In the genomic region with DNA sequence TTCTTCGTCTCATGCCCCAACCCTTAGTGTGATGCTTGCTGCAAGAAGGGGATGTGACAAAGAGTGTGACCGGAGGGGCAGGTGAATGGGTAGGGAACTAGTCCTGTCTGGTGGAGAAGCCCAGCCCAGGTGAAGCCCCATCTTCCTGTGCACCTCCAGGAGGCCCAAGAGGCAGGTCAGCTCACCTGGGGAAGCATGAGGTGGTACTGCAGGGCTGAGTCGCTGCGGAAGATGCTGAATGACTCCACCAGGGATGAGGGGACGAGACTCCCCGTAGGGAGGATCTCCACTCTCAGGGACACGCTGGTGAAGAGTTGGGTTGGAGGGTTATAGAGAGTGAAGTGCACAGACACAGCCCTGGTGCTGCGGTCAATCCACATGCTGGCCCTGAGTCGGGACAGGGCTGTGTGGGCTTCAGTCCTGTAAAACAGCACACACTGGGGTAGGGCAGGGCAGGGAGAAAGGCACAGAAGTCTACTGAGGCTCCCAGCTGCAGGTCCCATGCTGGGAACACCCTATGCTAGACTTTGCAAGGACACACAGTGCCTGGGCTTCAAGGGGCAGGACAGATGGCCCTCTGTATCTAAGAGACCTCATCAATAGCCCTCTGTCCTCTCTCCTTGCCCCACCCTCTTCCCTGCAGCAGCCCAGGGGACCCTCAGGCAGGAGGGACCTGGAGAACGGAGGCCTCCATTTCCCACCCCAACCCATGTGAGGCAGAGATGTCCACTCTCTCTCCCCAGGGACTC, we compare ENCODE assay signal across 22 cellular contexts.
DNase-seq lines count a peak whose midpoint lies in the region; ATAC-seq, FAIRE-seq and TF ChIP-seq lines count a peak whose summit lies in the region.
"Had no signal": no experiment of that assay in that cellular context is flagged by ENCODE, and none has a peak within 500 bp of the region (broad histone marks: within the 10 kb centered on the region; RNA-seq: fewer than 3 reads in every experiment).

No MANE protein-coding gene starts in this region.

- 82 to 95% (median 84%) methylated on average over 10 of the region's 10 CpGs for WGBS in small intestine, 3 donors

- H3K36me3 Mint-ChIP-seq in neural crest cell (ENCODE audit: low read depth): no peaks in the 10 kb centered on the region
- H3K36me3 Mint-ChIP-seq in CD4-positive, alpha-beta T cell (ENCODE audit: low read depth): no peaks in the 10 kb centered on the region
- H3K36me3 Mint-ChIP-seq: CD4-positive, alpha-beta memory T cell; IgD-negative memory B cell had no signal

- TF ChIP-seq CTCF in dorsolateral prefrontal cortex (IDR thresholded peaks at IDR 0.05 in 54 of 56, conservative IDR thresholded peaks at IDR 0.05 in 2 of 56; ENCODE audit: low read depth in 1 of 56, partially characterized antibody in 56 of 56) (no peak), neural crest cell (conservative IDR thresholded peaks at IDR 0.05) (no peak)
- TF ChIP-seq CTCF in CD4-positive, alpha-beta T cell (IDR thresholded peaks at IDR 0.05): no peak

- no peaks in the 10 kb centered on the region for H3K9me3 Mint-ChIP-seq in neural crest cell
- H3K9me3 Mint-ChIP-seq in CD4-positive, alpha-beta T cell: no peaks in the 10 kb centered on the region
- H3K9me3 Mint-ChIP-seq: CD4-positive, alpha-beta memory T cell; GM23338; IgD-negative memory B cell had no signal

- FAIRE-seq in urothelium cell line (lab: Jason Lieb, UNC) (peak; percentile 20), small intestine (lab: Jason Lieb, UNC) (no peak)
- FAIRE-seq: GM12891, HTR-8/SVneo had no signal

- intact Hi-C loops in dorsolateral prefrontal cortex (cut with DNase I): loop anchor here (10.0 kb wide), 2 partner anchors 247 to 367 kb away; no protein-coding TSS in a partner anchor
- intact Hi-C loops in CD4-positive, alpha-beta T cell (cut with DNase I, micrococcal nuclease): no loop called here

- no peaks in the 10 kb centered on the region for H3K79me2 ChIP-seq in Karpas-422 (ENCODE audit: low read length)

- no peak overlapping the region for H3K4me3 Mint-ChIP-seq in neural crest cell
- H3K4me3 Mint-ChIP-seq in CD4-positive, alpha-beta T cell: no peak overlapping the region
- H3K4me3 Mint-ChIP-seq: CD4-positive, alpha-beta memory T cell; GM23338 had no signal

- H4K20me1 ChIP-seq in Karpas-422 (ENCODE audit: insufficient read depth, low read depth, low read length): no peaks in the 10 kb centered on the region
- H4K20me1 ChIP-seq: BLaER1 had no signal

- H3K4me1 ChIP-seq in Karpas-422 (ENCODE audit: low read length): peaks cover 73% of the 10 kb centered on the region
- H3K4me1 ChIP-seq in small intestine (ENCODE audit: control insufficient read depth in 2 of 2, insufficient read depth in 1 of 2, low read depth in 1 of 2, low read length in 1 of 2): no peaks in the 10 kb centered on the region
- H3K4me1 ChIP-seq: Peyer's patch, SJCRH30 had no signal

- no peaks in the 10 kb centered on the region for H3K9me3 ChIP-seq in Karpas-422 (ENCODE audit: low read length)
- H3K9me3 ChIP-seq in small intestine (ENCODE audit: control insufficient read depth, low read depth): no peaks in the 10 kb centered on the region
- H3K9me3 ChIP-seq in CD4-positive, alpha-beta T cell (ENCODE audit: control insufficient read depth, low read length): no peaks in the 10 kb centered on the region
- H3K9me3 ChIP-seq: BLaER1, Peyer's patch, SJCRH30 had no signal

- H3K27ac ChIP-seq in Karpas-422 (ENCODE audit: low read length) (peak overlapping the region; percentile 98), dorsolateral prefrontal cortex (peak overlapping the region in 46 of 59 donors; percentile 5 to 92 (median 63)), small intestine (ENCODE audit: low read depth in 1 of 2, low read length in 1 of 2) (no peak overlapping the region)
- H3K27ac ChIP-seq in CD4-positive, alpha-beta T cell (ENCODE audit: low read depth, low read length): no peak overlapping the region
- H3K27ac ChIP-seq: BLaER1, Peyer's patch, SJCRH30 had no signal

- peaks cover 22% of the 10 kb centered on the region for H3K4me1 Mint-ChIP-seq in neural crest cell
- H3K4me1 Mint-ChIP-seq in CD4-positive, alpha-beta T cell (ENCODE audit: low read depth): no peaks in the 10 kb centered on the region
- H3K4me1 Mint-ChIP-seq: CD4-positive, alpha-beta memory T cell had no signal

- no peaks in the 10 kb centered on the region for H3K36me3 ChIP-seq in Karpas-422 (ENCODE audit: insufficient read depth, low read length)
- no peaks in the 10 kb centered on the region for H3K36me3 ChIP-seq in small intestine (ENCODE audit: control insufficient read depth in 2 of 2, insufficient read depth in 2 of 2, low read length in 2 of 2)
- H3K36me3 ChIP-seq: BLaER1, Peyer's patch, SJCRH30 had no signal

- no peaks in the 10 kb centered on the region for H3K27me3 Mint-ChIP-seq in neural crest cell (ENCODE audit: low read depth)
- H3K27me3 Mint-ChIP-seq in CD4-positive, alpha-beta T cell: no peaks in the 10 kb centered on the region
- H3K27me3 Mint-ChIP-seq: CD4-positive, alpha-beta memory T cell had no signal

- H3K4me3 ChIP-seq in Karpas-422 (ENCODE audit: low read length) (no peak overlapping the region), dorsolateral prefrontal cortex (no peak overlapping the region), small intestine (ENCODE audit: low read depth in 1 of 2, low read length in 2 of 2) (no peak overlapping the region)
- H3K4me3 ChIP-seq: BLaER1, GM23338, Peyer's patch, SJCRH30 had no signal

- DNase-seq in Karpas-422 (peak; percentile 45), dorsolateral prefrontal cortex (peak in 6 of 10 donors; percentile 30 to 72 (median 50)), neural crest cell (ENCODE audit: low read depth, low spot score) (no peak), urothelium cell line (ENCODE audit: low spot score) (no peak), small intestine (no peak)
- no peak for DNase-seq in CD4-positive, alpha-beta T cell
- DNase-seq in activated CD4-positive, alpha-beta T cell treated with anti-CD3 and anti-CD28 coated beads, Interleukin-2, amount 50 U/mL, for 1 hour: no peak
- DNase-seq: CD4-positive, alpha-beta memory T cell; HCEC 1CT; MV-4-11; NCI-H1105 treated with DMSO at 0.1 percent for 48 hours; NCI-H2029 treated with DMSO at 0.1 percent for 48 hours; NCI-H2171; NCI-H524 treated with DMSO at 0.1 percent for 48 hours; NCI-H82; Peyer's patch; SJCRH30 had no signal

- POLR2A ChIA-PET in CD4-positive, alpha-beta T cell (lab: Charles Lee): no interaction called here

- no peak overlapping the region for H2AFZ ChIP-seq in Karpas-422 (ENCODE audit: low read length)
- H2AFZ ChIP-seq: GM23338 had no signal

- H3K4me2 ChIP-seq in Karpas-422 (ENCODE audit: low read depth, low read length, poor library complexity, severe bottlenecking): peak overlapping the region; percentile 64
- H3K4me2 ChIP-seq: BLaER1, GM23338 had no signal

- peak overlapping the region; percentile 71 for H3K27ac Mint-ChIP-seq in neural crest cell (ENCODE audit: unreplicated experiment)
- no peak overlapping the region for H3K27ac Mint-ChIP-seq in CD4-positive, alpha-beta T cell
- H3K27ac Mint-ChIP-seq: CD4-positive, alpha-beta memory T cell; GM23338; IgD-negative memory B cell had no signal

- CTCF ChIA-PET in CD4-positive, alpha-beta T cell (lab: Charles Lee): interaction anchor here (0.8 kb wide), 1 partner anchor 70 kb away, joined by 3 read pairs; no protein-coding TSS in a partner anchor

- ATAC-seq in CD4-positive, alpha-beta T cell (ENCODE audit: poor library complexity): no peak
- ATAC-seq: GM23338 had no signal

- H3K9me2 ChIP-seq in Karpas-422 (replicated peaks; ENCODE audit: insufficient read depth, low read length): no peaks in the 10 kb centered on the region

- peak overlapping the region; percentile 29 for H3K9ac ChIP-seq in Karpas-422 (ENCODE audit: low read length)
- H3K9ac ChIP-seq: BLaER1 had no signal

- H3K27me3 ChIP-seq in Karpas-422 (ENCODE audit: low read length) (no peaks in the 10 kb centered on the region), dorsolateral prefrontal cortex (no peaks in the 10 kb centered on the region), small intestine (ENCODE audit: control insufficient read depth in 2 of 2, insufficient read depth in 2 of 2, low read length in 2 of 2) (no peaks in the 10 kb centered on the region)
- no peaks in the 10 kb centered on the region for H3K27me3 ChIP-seq in CD4-positive, alpha-beta T cell (ENCODE audit: control insufficient read depth, insufficient read depth, low read length)
- H3K27me3 ChIP-seq: BLaER1, Peyer's patch, SJCRH30 had no signal

Comparison
In these comparisons a context has a peak if more than half of its experiments do, and no peak if none do; other contexts are left out.
1. DNase-seq: peak in Karpas-422 (single experiment) and dorsolateral prefrontal cortex (6 of 10); none in neural crest cell (single experiment), urothelium cell line (single experiment), small intestine (single experiment), CD4-positive, alpha-beta T cell (0 of 10) and activated CD4-positive, alpha-beta T cell treated with anti-CD3 and anti-CD28 coated beads, Interleukin-2, amount 50 U/mL, for 1 hour (single experiment).
2. H3K27ac ChIP-seq: peak in Karpas-422 (single experiment) and dorsolateral prefrontal cortex (46 of 59); none in small intestine (0 of 2) and CD4-positive, alpha-beta T cell (single experiment).
3. intact Hi-C loops: an anchor here in dorsolateral prefrontal cortex (10.0 kb wide); none called in CD4-positive, alpha-beta T cell.